ENCODE assay signal across 20 cellular contexts in genomic region chr20:64226686-64227576, GRCh38. TPM values are rescaled to one million over a fixed set of nuclear protein-coding genes. Genes with fewer than 3 reads are reported as not detected.
A peak's percentile ranks its signal among the peaks of the same experiment; 100 is the strongest.
DNase-seq lines count a peak whose midpoint lies in the region; ATAC-seq and TF ChIP-seq lines count a peak whose summit lies in the region.
"Had no signal": no experiment of that assay in that cellular context is flagged by ENCODE, and none has a peak within 500 bp of the region (broad histone marks: within the 10 kb centered on the region; RNA-seq: fewer than 3 reads in every experiment).

No MANE protein-coding gene starts in this region.

- DNase-seq in DMS 273 (lab: John Stamatoyannopoulos, UW; ENCODE audit: unreplicated experiment) (peak; percentile 47), DMS 273 treated with DMSO at 0.1 percent for 48 hours (lab: John Stamatoyannopoulos, UW) (no peak), T-helper 1 cell (peak in 4 of 5 donors; percentile 12 to 30 (median 19)), chondrocyte (ENCODE audit: low spot score) (peak; percentile 84), GM23248 (no peak), ecto neural progenitor cell (ENCODE audit: low spot score) (no peak)
- no peak for DNase-seq in stimulated activated naive CD8-positive, alpha-beta T cell treated with anti-CD3 and anti-CD28 coated beads, Interleukin-15, amount 100 ng/mL, for 72 hours
- DNase-seq: activated CD4-positive, alpha-beta T cell treated with anti-CD3 and anti-CD28 coated beads for 1 hour; brain microvascular endothelial cell; immature natural killer cell; NCI-H1436 treated with DMSO at 0.1 percent for 48 hours; NCI-H524 treated with DMSO at 0.1 percent for 48 hours; nucleus accumbens; SK-N-SH; upper lobe of right lung had no signal

- H3K9ac ChIP-seq in BLaER1 (no peak overlapping the region), GM23248 (no peak overlapping the region)
- H3K9ac ChIP-seq: SK-N-SH had no signal

- no peak overlapping the region for H2AFZ ChIP-seq in GM23248

- H3K36me3 Mint-ChIP-seq in chondrocyte (ENCODE audit: low read depth): no peaks in the 10 kb centered on the region
- H3K36me3 Mint-ChIP-seq: immature natural killer cell had no signal

- no peaks in the 10 kb centered on the region for H3K79me2 ChIP-seq in GM23248 (ENCODE audit: insufficient read depth)

- in situ Hi-C loops in GM23248 (cut with MboI): no loop called here

- H3K27me3 ChIP-seq in BLaER1 (peaks cover 36% of the 10 kb centered on the region), GM23248 (replicated peaks; ENCODE audit: insufficient read depth) (peaks cover 11% of the 10 kb centered on the region; the same call in 1 of the 2 replicates)
- H3K27me3 ChIP-seq: brain microvascular endothelial cell, heart right ventricle, upper lobe of right lung had no signal

- no peak overlapping the region for H3K27ac Mint-ChIP-seq in chondrocyte (ENCODE audit: unreplicated experiment)
- no peak overlapping the region for H3K27ac Mint-ChIP-seq in stimulated activated naive CD8-positive, alpha-beta T cell treated with anti-CD3 and anti-CD28 coated beads, Interleukin-15, amount 100 ng/mL, for 72 hours
- H3K27ac Mint-ChIP-seq: dendritic cell treated with granulocyte-macrophage colony-stimulating factor and Interleukin-4, amounts not matched to agents 40 ng/mL and 50 ng/mL, for 4 days; immature natural killer cell had no signal

- H3K9me2 ChIP-seq in GM23248 (ENCODE audit: insufficient read depth): no peaks in the 10 kb centered on the region
- H3K9me2 ChIP-seq: SK-N-SH had no signal

- H3K9me3 ChIP-seq in BLaER1: no peaks in the 10 kb centered on the region
- H3K9me3 ChIP-seq in GM23248 (ENCODE audit: low read depth): no peaks in the 10 kb centered on the region
- H3K9me3 ChIP-seq: heart right ventricle, SK-N-SH, upper lobe of right lung had no signal

- H3K4me3 ChIP-seq in BLaER1 (no peak overlapping the region), GM23248 (no peak overlapping the region)
- H3K4me3 ChIP-seq: heart right ventricle, K562, upper lobe of right lung had no signal

- H3K27ac ChIP-seq in BLaER1: no peak overlapping the region
- H3K27ac ChIP-seq in GM23248: no peak overlapping the region
- H3K27ac ChIP-seq: 22Rv1, brain microvascular endothelial cell, heart right ventricle, upper lobe of right lung had no signal

- ATAC-seq in stimulated activated naive CD8-positive, alpha-beta T cell treated with anti-CD3 and anti-CD28 coated beads, Interleukin-15, amount 100 ng/mL, for 72 hours: no peak
- ATAC-seq: heart right ventricle, K562, upper lobe of right lung had no signal

- H3K4me3 Mint-ChIP-seq in chondrocyte (ENCODE audit: unreplicated experiment): no peak overlapping the region
- H3K4me3 Mint-ChIP-seq in stimulated activated naive CD8-positive, alpha-beta T cell treated with anti-CD3 and anti-CD28 coated beads, Interleukin-15, amount 100 ng/mL, for 72 hours: no peak overlapping the region
- H3K4me3 Mint-ChIP-seq: dendritic cell treated with granulocyte-macrophage colony-stimulating factor and Interleukin-4, amounts not matched to agents 40 ng/mL and 50 ng/mL, for 4 days; immature natural killer cell had no signal

- peaks cover 33% of the 10 kb centered on the region for H3K4me1 Mint-ChIP-seq in chondrocyte (ENCODE audit: low read depth)
- H3K4me1 Mint-ChIP-seq in stimulated activated naive CD8-positive, alpha-beta T cell treated with anti-CD3 and anti-CD28 coated beads, Interleukin-15, amount 100 ng/mL, for 72 hours: peaks cover 36% of the 10 kb centered on the region

- H3F3A ChIP-seq in GM23248 (ENCODE audit: insufficient read depth): peaks cover 8% of the 10 kb centered on the region

- H4K20me1 ChIP-seq in BLaER1 (no peaks in the 10 kb centered on the region), GM23248 (ENCODE audit: insufficient read depth) (no peaks in the 10 kb centered on the region)

- H3K4me1 ChIP-seq in BLaER1: peaks cover 57% of the 10 kb centered on the region
- H3K4me1 ChIP-seq in GM23248 (ENCODE audit: insufficient read depth): peaks cover 18% of the 10 kb centered on the region

- no peak for TF ChIP-seq CTCF in chondrocyte (IDR thresholded peaks at IDR 0.05)

- no peaks in the 10 kb centered on the region for H3K27me3 Mint-ChIP-seq in chondrocyte (ENCODE audit: low read depth)
- H3K27me3 Mint-ChIP-seq in stimulated activated naive CD8-positive, alpha-beta T cell treated with anti-CD3 and anti-CD28 coated beads, Interleukin-15, amount 100 ng/mL, for 72 hours: peaks cover 16% of the 10 kb centered on the region
- H3K27me3 Mint-ChIP-seq: dendritic cell treated with granulocyte-macrophage colony-stimulating factor and Interleukin-4, amounts not matched to agents 40 ng/mL and 50 ng/mL, for 4 days had no signal

- H3K36me3 ChIP-seq in BLaER1 (no peaks in the 10 kb centered on the region), GM23248 (ENCODE audit: low read depth) (no peaks in the 10 kb centered on the region)
- H3K36me3 ChIP-seq: brain microvascular endothelial cell, heart right ventricle, upper lobe of right lung had no signal

- H3K4me2 ChIP-seq in BLaER1 (peak overlapping the region; percentile 72), GM23248 (ENCODE audit: unreplicated experiment) (no peak overlapping the region)
- H3K4me2 ChIP-seq: SK-N-SH had no signal

- WGBS in GM23248 (ENCODE audit: low coverage in 1 of 2, low lambda C conversion rate in 2 of 2, missing lambda C conversion rate in 2 of 2), 2 experiments: 79 to 83% methylated on average over 25 of the region's 25 CpGs

- H3K9me3 Mint-ChIP-seq in chondrocyte (ENCODE audit: low read depth): no peaks in the 10 kb centered on the region
- no peaks in the 10 kb centered on the region for H3K9me3 Mint-ChIP-seq in stimulated activated naive CD8-positive, alpha-beta T cell treated with anti-CD3 and anti-CD28 coated beads, Interleukin-15, amount 100 ng/mL, for 72 hours
- H3K9me3 Mint-ChIP-seq: dendritic cell treated with granulocyte-macrophage colony-stimulating factor and Interleukin-4, amounts not matched to agents 40 ng/mL and 50 ng/mL, for 4 days; immature natural killer cell had no signal

RNA-seq across cellular contexts. Expression of gene PCMTD2, which starts 28.6 kb away (rescaled TPM):
- total RNA-seq in chondrocyte: 31.5 to 48.2 TPM (median 38.1 TPM) in 3 replicates
- 34.3 and 134 TPM in 2 replicates for total RNA-seq in GM23248 (2014; rRNA removed; shearing (Covaris generic))
- polyA plus RNA-seq in GM23248 (2016; fragmentation: Nextera tagmentation; extraction: Ambion mirVana): 16.6 and 21.1 TPM in 2 replicates

Comparison
In these comparisons a context has a peak if more than half of its experiments do, and no peak if none do; other contexts are left out.
1. DNase-seq: peak in DMS 273 (single experiment), T-helper 1 cell (4 of 5) and chondrocyte (single experiment); none in DMS 273 treated with DMSO at 0.1 percent for 48 hours (single experiment), GM23248 (single experiment), stimulated activated naive CD8-positive, alpha-beta T cell treated with anti-CD3 and anti-CD28 coated beads, Interleukin-15, amount 100 ng/mL, for 72 hours (0 of 2) and ecto neural progenitor cell (single experiment).